ENCODE assay signal across 1 cellular context in genomic region chr12:56751712-56752598, GRCh38.
A peak's percentile ranks its signal among the peaks of the same experiment; 100 is the strongest.
TF ChIP-seq lines count a peak whose summit lies in the region.

Gene PRIM1 (minus strand): TSS chr12:56752323. CDS start chr12:56752298, 25 bp downstream.

TF ChIP-seq in WTC11, 78 proteins besides CTCF, POLR2A, EP300 and RAD21 (continued from another document and continues in another):
- TF ChIP-seq, protein P1, sequence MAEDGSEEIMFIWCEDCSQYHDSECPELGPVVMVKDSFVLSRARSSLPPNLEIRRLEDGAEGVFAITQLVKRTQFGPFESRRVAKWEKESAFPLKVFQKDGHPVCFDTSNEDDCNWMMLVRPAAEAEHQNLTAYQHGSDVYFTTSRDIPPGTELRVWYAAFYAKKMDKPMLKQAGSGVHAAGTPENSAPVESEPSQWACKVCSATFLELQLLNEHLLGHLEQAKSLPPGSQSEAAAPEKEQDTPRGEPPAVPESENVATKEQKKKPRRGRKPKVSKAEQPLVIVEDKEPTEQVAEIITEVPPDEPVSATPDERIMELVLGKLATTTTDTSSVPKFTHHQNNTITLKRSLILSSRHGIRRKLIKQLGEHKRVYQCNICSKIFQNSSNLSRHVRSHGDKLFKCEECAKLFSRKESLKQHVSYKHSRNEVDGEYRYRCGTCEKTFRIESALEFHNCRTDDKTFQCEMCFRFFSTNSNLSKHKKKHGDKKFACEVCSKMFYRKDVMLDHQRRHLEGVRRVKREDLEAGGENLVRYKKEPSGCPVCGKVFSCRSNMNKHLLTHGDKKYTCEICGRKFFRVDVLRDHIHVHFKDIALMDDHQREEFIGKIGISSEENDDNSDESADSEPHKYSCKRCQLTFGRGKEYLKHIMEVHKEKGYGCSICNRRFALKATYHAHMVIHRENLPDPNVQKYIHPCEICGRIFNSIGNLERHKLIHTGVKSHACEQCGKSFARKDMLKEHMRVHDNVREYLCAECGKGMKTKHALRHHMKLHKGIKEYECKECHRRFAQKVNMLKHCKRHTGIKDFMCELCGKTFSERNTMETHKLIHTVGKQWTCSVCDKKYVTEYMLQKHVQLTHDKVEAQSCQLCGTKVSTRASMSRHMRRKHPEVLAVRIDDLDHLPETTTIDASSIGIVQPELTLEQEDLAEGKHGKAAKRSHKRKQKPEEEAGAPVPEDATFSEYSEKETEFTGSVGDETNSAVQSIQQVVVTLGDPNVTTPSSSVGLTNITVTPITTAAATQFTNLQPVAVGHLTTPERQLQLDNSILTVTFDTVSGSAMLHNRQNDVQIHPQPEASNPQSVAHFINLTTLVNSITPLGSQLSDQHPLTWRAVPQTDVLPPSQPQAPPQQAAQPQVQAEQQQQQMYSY (CRISPR knock-in tag; IDR thresholded peaks at IDR 0.05), result no peak
- no peak for TF ChIP-seq ATF1 (CRISPR knock-in tag; IDR thresholded peaks at IDR 0.05)
- TF ChIP-seq TEAD1 (CRISPR knock-in tag; IDR thresholded peaks at IDR 0.05), result no peak; the same call in none of the 2 replicates
- TF ChIP-seq, protein P2, sequence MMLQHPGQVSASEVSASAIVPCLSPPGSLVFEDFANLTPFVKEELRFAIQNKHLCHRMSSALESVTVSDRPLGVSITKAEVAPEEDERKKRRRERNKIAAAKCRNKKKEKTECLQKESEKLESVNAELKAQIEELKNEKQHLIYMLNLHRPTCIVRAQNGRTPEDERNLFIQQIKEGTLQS (CRISPR knock-in tag; conservative IDR thresholded peaks at IDR 0.05), result no peak
- TF ChIP-seq, protein P3, sequence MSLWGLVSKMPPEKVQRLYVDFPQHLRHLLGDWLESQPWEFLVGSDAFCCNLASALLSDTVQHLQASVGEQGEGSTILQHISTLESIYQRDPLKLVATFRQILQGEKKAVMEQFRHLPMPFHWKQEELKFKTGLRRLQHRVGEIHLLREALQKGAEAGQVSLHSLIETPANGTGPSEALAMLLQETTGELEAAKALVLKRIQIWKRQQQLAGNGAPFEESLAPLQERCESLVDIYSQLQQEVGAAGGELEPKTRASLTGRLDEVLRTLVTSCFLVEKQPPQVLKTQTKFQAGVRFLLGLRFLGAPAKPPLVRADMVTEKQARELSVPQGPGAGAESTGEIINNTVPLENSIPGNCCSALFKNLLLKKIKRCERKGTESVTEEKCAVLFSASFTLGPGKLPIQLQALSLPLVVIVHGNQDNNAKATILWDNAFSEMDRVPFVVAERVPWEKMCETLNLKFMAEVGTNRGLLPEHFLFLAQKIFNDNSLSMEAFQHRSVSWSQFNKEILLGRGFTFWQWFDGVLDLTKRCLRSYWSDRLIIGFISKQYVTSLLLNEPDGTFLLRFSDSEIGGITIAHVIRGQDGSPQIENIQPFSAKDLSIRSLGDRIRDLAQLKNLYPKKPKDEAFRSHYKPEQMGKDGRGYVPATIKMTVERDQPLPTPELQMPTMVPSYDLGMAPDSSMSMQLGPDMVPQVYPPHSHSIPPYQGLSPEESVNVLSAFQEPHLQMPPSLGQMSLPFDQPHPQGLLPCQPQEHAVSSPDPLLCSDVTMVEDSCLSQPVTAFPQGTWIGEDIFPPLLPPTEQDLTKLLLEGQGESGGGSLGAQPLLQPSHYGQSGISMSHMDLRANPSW (CRISPR knock-in tag; conservative IDR thresholded peaks at IDR 0.05; ENCODE audit: low read depth), result no peak
- TF ChIP-seq MXD4 (CRISPR knock-in tag; IDR thresholded peaks at IDR 0.05; ENCODE audit: borderline replicate concordance), result no peak
- TF ChIP-seq ESRRA (CRISPR knock-in tag; IDR thresholded peaks at IDR 0.05; ENCODE audit: borderline replicate concordance), result no peak
- no peak for TF ChIP-seq RELA (CRISPR knock-in tag; IDR thresholded peaks at IDR 0.05; ENCODE audit: borderline replicate concordance)
- no peak for TF ChIP-seq ZNF121 (CRISPR knock-in tag; IDR thresholded peaks at IDR 0.05)
- no peak for TF ChIP-seq SMAD3 (CRISPR knock-in tag; IDR thresholded peaks at IDR 0.05; ENCODE audit: borderline replicate concordance)
- TF ChIP-seq, protein P4, sequence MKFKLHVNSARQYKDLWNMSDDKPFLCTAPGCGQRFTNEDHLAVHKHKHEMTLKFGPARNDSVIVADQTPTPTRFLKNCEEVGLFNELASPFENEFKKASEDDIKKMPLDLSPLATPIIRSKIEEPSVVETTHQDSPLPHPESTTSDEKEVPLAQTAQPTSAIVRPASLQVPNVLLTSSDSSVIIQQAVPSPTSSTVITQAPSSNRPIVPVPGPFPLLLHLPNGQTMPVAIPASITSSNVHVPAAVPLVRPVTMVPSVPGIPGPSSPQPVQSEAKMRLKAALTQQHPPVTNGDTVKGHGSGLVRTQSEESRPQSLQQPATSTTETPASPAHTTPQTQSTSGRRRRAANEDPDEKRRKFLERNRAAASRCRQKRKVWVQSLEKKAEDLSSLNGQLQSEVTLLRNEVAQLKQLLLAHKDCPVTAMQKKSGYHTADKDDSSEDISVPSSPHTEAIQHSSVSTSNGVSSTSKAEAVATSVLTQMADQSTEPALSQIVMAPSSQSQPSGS (CRISPR knock-in tag; IDR thresholded peaks at IDR 0.05; ENCODE audit: borderline replicate concordance, low read depth), result no peak
- TF ChIP-seq SOX15 (CRISPR knock-in tag; IDR thresholded peaks at IDR 0.05), result no peak
- no peak for TF ChIP-seq GTF2I (CRISPR knock-in tag; conservative IDR thresholded peaks at IDR 0.05)
- TF ChIP-seq, protein P5, sequence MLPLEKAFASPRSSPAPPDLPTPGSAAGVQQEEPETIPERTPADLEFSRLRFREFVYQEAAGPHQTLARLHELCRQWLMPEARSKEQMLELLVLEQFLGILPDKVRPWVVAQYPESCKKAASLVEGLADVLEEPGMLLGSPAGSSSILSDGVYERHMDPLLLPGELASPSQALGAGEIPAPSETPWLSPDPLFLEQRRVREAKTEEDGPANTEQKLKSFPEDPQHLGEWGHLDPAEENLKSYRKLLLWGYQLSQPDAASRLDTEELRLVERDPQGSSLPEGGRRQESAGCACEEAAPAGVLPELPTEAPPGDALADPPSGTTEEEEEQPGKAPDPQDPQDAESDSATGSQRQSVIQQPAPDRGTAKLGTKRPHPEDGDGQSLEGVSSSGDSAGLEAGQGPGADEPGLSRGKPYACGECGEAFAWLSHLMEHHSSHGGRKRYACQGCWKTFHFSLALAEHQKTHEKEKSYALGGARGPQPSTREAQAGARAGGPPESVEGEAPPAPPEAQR (CRISPR knock-in tag; IDR thresholded peaks at IDR 0.05), result 0 out of 2 replicates have a peak, but pooled peaks have one; percentile 19
- TF ChIP-seq ZNF396 (CRISPR knock-in tag; IDR thresholded peaks at IDR 0.05; ENCODE audit: borderline replicate concordance), result no peak
- TF ChIP-seq, protein P6, sequence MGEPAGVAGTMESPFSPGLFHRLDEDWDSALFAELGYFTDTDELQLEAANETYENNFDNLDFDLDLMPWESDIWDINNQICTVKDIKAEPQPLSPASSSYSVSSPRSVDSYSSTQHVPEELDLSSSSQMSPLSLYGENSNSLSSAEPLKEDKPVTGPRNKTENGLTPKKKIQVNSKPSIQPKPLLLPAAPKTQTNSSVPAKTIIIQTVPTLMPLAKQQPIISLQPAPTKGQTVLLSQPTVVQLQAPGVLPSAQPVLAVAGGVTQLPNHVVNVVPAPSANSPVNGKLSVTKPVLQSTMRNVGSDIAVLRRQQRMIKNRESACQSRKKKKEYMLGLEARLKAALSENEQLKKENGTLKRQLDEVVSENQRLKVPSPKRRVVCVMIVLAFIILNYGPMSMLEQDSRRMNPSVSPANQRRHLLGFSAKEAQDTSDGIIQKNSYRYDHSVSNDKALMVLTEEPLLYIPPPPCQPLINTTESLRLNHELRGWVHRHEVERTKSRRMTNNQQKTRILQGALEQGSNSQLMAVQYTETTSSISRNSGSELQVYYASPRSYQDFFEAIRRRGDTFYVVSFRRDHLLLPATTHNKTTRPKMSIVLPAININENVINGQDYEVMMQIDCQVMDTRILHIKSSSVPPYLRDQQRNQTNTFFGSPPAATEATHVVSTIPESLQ (CRISPR knock-in tag; IDR thresholded peaks at IDR 0.05), result no peak
- no peak for TF ChIP-seq ELF4 (CRISPR knock-in tag; IDR thresholded peaks at IDR 0.05; ENCODE audit: low read depth)
- TF ChIP-seq CDX4 (CRISPR knock-in tag; IDR thresholded peaks at IDR 0.05; ENCODE audit: borderline replicate concordance), result no peak
- TF ChIP-seq SMAD4 (CRISPR knock-in tag; IDR thresholded peaks at IDR 0.05), result no peak
- no peak for TF ChIP-seq OVOL2 (CRISPR knock-in tag; IDR thresholded peaks at IDR 0.05; ENCODE audit: borderline replicate concordance)
- no peak for TF ChIP-seq AFF4 (CRISPR knock-in tag; IDR thresholded peaks at IDR 0.05; ENCODE audit: borderline replicate concordance)
- TF ChIP-seq, protein P7, sequence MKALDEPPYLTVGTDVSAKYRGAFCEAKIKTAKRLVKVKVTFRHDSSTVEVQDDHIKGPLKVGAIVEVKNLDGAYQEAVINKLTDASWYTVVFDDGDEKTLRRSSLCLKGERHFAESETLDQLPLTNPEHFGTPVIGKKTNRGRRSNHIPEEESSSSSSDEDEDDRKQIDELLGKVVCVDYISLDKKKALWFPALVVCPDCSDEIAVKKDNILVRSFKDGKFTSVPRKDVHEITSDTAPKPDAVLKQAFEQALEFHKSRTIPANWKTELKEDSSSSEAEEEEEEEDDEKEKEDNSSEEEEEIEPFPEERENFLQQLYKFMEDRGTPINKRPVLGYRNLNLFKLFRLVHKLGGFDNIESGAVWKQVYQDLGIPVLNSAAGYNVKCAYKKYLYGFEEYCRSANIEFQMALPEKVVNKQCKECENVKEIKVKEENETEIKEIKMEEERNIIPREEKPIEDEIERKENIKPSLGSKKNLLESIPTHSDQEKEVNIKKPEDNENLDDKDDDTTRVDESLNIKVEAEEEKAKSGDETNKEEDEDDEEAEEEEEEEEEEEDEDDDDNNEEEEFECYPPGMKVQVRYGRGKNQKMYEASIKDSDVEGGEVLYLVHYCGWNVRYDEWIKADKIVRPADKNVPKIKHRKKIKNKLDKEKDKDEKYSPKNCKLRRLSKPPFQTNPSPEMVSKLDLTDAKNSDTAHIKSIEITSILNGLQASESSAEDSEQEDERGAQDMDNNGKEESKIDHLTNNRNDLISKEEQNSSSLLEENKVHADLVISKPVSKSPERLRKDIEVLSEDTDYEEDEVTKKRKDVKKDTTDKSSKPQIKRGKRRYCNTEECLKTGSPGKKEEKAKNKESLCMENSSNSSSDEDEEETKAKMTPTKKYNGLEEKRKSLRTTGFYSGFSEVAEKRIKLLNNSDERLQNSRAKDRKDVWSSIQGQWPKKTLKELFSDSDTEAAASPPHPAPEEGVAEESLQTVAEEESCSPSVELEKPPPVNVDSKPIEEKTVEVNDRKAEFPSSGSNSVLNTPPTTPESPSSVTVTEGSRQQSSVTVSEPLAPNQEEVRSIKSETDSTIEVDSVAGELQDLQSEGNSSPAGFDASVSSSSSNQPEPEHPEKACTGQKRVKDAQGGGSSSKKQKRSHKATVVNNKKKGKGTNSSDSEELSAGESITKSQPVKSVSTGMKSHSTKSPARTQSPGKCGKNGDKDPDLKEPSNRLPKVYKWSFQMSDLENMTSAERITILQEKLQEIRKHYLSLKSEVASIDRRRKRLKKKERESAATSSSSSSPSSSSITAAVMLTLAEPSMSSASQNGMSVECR (CRISPR knock-in tag; IDR thresholded peaks at IDR 0.05; ENCODE audit: borderline replicate concordance), result 0 out of 2 replicates have a peak, but pooled peaks have one; percentile 59
- no peak for TF ChIP-seq NR1H2 (CRISPR knock-in tag; IDR thresholded peaks at IDR 0.05)
- no peak for TF ChIP-seq NFYB (CRISPR knock-in tag; conservative IDR thresholded peaks at IDR 0.05; ENCODE audit: low read depth)
- TF ChIP-seq, protein P8, sequence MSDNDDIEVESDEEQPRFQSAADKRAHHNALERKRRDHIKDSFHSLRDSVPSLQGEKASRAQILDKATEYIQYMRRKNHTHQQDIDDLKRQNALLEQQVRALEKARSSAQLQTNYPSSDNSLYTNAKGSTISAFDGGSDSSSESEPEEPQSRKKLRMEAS (CRISPR knock-in tag; IDR thresholded peaks at IDR 0.05), result peak; percentile 80
- TF ChIP-seq ZNF317 (CRISPR knock-in tag; IDR thresholded peaks at IDR 0.05; ENCODE audit: borderline replicate concordance, low read depth), result no peak
- TF ChIP-seq HMGA2 (CRISPR knock-in tag; IDR thresholded peaks at IDR 0.05), result no peak
- TF ChIP-seq ZNF232 (CRISPR knock-in tag; IDR thresholded peaks at IDR 0.05), result no peak
- TF ChIP-seq, protein P9, sequence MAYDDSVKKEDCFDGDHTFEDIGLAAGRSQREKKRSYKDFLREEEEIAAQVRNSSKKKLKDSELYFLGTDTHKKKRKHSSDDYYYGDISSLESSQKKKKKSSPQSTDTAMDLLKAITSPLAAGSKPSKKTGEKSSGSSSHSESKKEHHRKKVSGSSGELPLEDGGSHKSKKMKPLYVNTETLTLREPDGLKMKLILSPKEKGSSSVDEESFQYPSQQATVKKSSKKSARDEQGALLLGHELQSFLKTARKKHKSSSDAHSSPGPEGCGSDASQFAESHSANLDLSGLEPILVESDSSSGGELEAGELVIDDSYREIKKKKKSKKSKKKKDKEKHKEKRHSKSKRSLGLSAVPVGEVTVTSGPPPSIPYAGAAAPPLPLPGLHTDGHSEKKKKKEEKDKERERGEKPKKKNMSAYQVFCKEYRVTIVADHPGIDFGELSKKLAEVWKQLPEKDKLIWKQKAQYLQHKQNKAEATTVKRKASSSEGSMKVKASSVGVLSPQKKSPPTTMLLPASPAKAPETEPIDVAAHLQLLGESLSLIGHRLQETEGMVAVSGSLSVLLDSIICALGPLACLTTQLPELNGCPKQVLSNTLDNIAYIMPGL (CRISPR knock-in tag; IDR thresholded peaks at IDR 0.05), result no peak
- TF ChIP-seq ZNF138 (CRISPR knock-in tag; conservative IDR thresholded peaks at IDR 0.05), result no peak
- 0 out of 2 replicates have a peak, but pooled peaks have one; percentile 17 for TF ChIP-seq GABPB1 (CRISPR knock-in tag; IDR thresholded peaks at IDR 0.05)
- TF ChIP-seq ZNF416 (CRISPR knock-in tag; IDR thresholded peaks at IDR 0.05), result no peak
- no peak for TF ChIP-seq SP1 (CRISPR knock-in tag; conservative IDR thresholded peaks at IDR 0.05)
- TF ChIP-seq ETV6 (CRISPR knock-in tag; IDR thresholded peaks at IDR 0.05), result no peak
